Comparison of ENCODE assay signal across 9 cellular contexts in genomic region chr19:1068111-1069001, GRCh38. TPM values are rescaled to one million over a fixed set of nuclear protein-coding genes. Genes with fewer than 3 reads are reported as not detected.
DNase-seq lines count a peak whose midpoint lies in the region; ATAC-seq and TF ChIP-seq lines count a peak whose summit lies in the region.
"Had no signal": no experiment of that assay in that cellular context is flagged by ENCODE, and none has a peak within 500 bp of the region (broad histone marks: within the 10 kb centered on the region; RNA-seq: fewer than 3 reads in every experiment).

No MANE protein-coding gene starts in this region.

- H3K27ac ChIP-seq in gastroesophageal sphincter = peak overlapping the region in 3 of 4 donors; percentile 37 to 66 (median 47)

- TF ChIP-seq CTCF in gastroesophageal sphincter (IDR thresholded peaks at IDR 0.05) = no peak

- no peaks in the 10 kb centered on the region for H3K36me3 ChIP-seq in gastroesophageal sphincter

- peak; percentile 63 for DNase-seq in activated CD4-positive, alpha-beta T cell treated with anti-CD3 and anti-CD28 coated beads for 48 hours
- DNase-seq in stimulated activated naive CD8-positive, alpha-beta T cell treated with anti-CD3 and anti-CD28 coated beads, Interleukin-15, Interleukin-2, amounts not matched to agents 100 U/mL and 50 U/mL, for 24 hours = peak; percentile 78

- peaks cover 92% of the 10 kb centered on the region for H3K27me3 ChIP-seq in gastroesophageal sphincter

- no peaks in the 10 kb centered on the region for H3K27me3 Mint-ChIP-seq in IgD-negative memory B cell

- H3K9me3 ChIP-seq in gastroesophageal sphincter = no peaks in the 10 kb centered on the region
- H3K9me3 ChIP-seq: body of pancreas had no signal

- 53 to 92% methylated on average over 1 to 5 of the region's 44 CpGs for WGBS in gastroesophageal sphincter (ENCODE audit: low coverage in 1 of 2), 2 donors

- peak overlapping the region; percentile 85 to 98 (median 94) for H3K4me3 Mint-ChIP-seq in IgD-negative memory B cell

- peak overlapping the region; percentile 90 to 97 (median 92) for H3K27ac Mint-ChIP-seq in IgD-negative memory B cell

- peaks cover 0 to 61% (median 21%) of the 10 kb centered on the region in 3 donors for H3K4me1 ChIP-seq in gastroesophageal sphincter

- ATAC-seq in gastroesophageal sphincter (no peak), GM21381 (IDR thresholded peaks at IDR 0.05; ENCODE audit: unreplicated experiment) (no peak), GM18505 (IDR thresholded peaks at IDR 0.05; ENCODE audit: unreplicated experiment) (no peak), HG03354 (IDR thresholded peaks at IDR 0.05; ENCODE audit: poor library complexity, severe bottlenecking, unreplicated experiment) (no peak), GM19463 (IDR thresholded peaks at IDR 0.05; ENCODE audit: unreplicated experiment) (no peak)
- ATAC-seq in stimulated activated naive CD8-positive, alpha-beta T cell treated with anti-CD3 and anti-CD28 coated beads, Interleukin-15, Interleukin-2, amounts not matched to agents 100 U/mL and 50 U/mL, for 24 hours = no peak
- ATAC-seq: body of pancreas had no signal

- TF ChIP-seq EP300 in gastroesophageal sphincter (IDR thresholded peaks at IDR 0.05) = no peak

- no peak for TF ChIP-seq POLR2A in gastroesophageal sphincter (IDR thresholded peaks at IDR 0.05)
- TF ChIP-seq POLR2A in GM18505 (IDR thresholded peaks at IDR 0.05; ENCODE audit: borderline replicate concordance, extremely low read depth, insufficient read depth, insufficient read length) = no peak

- H3K4me3 ChIP-seq in gastroesophageal sphincter = peak overlapping the region in 1 of 2 donors; percentile 49

- H3K4me1 Mint-ChIP-seq in IgD-negative memory B cell = peaks cover 8 to 30% (median 17%) of the 10 kb centered on the region in 3 donors

- H3K9me3 Mint-ChIP-seq in IgD-negative memory B cell = no peaks in the 10 kb centered on the region

- H3K36me3 Mint-ChIP-seq in IgD-negative memory B cell = peaks cover 7% of the 10 kb centered on the region

RNA-seq across cellular contexts. Expression of gene ARHGAP45, which starts 1.4 kb away (rescaled TPM):
- 391 TPM for polyA plus RNA-seq in IgD-negative memory B cell
- 10 to 100 TPM in 3 of 4 donors, 1 to 10 TPM in 1; 9.5 to 29.8 (median 14.6) TPM for total RNA-seq in gastroesophageal sphincter

RNA-seq across cellular contexts. Expression of gene POLR2E, which starts 26.8 kb away (rescaled TPM):
- 237 TPM for polyA plus RNA-seq in IgD-negative memory B cell
- total RNA-seq in gastroesophageal sphincter = 100 to 1,000 TPM; 117 to 228 (median 150) TPM

RNA-seq across cellular contexts. Expression of gene ABCA7, which starts 28.4 kb away (rescaled TPM):
- 21.4 TPM for polyA plus RNA-seq in IgD-negative memory B cell
- total RNA-seq in gastroesophageal sphincter = 10 to 100 TPM in 1 of 4 donors, 1 to 10 TPM in 3; 3.9 to 14.3 (median 6.4) TPM

RNA-seq across cellular contexts. Expression of gene GPX4, which starts 35.4 kb away (rescaled TPM):
- polyA plus RNA-seq in IgD-negative memory B cell = 460 TPM
- 100 to 1,000 TPM; 311 to 452 (median 349) TPM for total RNA-seq in gastroesophageal sphincter

RNA-seq across cellular contexts. Expression of gene CNN2, which starts 41.9 kb away (rescaled TPM):
- 596 TPM for polyA plus RNA-seq in IgD-negative memory B cell
- 100 to 1,000 TPM in 1 of 4 donors, 10 to 100 TPM in 3; 52.9 to 103 (median 75.2) TPM for total RNA-seq in gastroesophageal sphincter
